Comparison of ENCODE assay signal across 30 cellular contexts in genomic region chr7:86784765-86785164, GRCh38.
"Had no signal": no experiment of that assay in that cellular context is flagged by ENCODE, and none has a peak within 500 bp of the region (broad histone marks: within the 10 kb centered on the region; RNA-seq: fewer than 3 reads in every experiment).

No MANE protein-coding gene starts in this region.

- H3K36me3 Mint-ChIP-seq: activated CD8-positive, alpha-beta memory T cell treated with anti-CD3 and anti-CD28 coated beads, Interleukin-2, amount 10 ng/mL, durations not matched to agents 7 days and 5 days; activated naive CD4-positive, alpha-beta T cell treated with anti-CD3 and anti-CD28 coated beads, Interleukin-2, amount 10 ng/mL, durations not matched to agents 7 days and 5 days; immature natural killer cell; naive thymus-derived CD4-positive, alpha-beta T cell; stimulated activated naive B cell treated with anti-CD40 and anti-IgM and Interleukin-4, amounts not matched to agents 10 μg/mL and 1 μg/mL and 100 μg/mL, for 72 hours had no signal

- H3K4me1 Mint-ChIP-seq: activated CD4-positive, alpha-beta T cell treated with anti-CD3 and anti-CD28 coated beads, Interleukin-2, amount 10 ng/mL, durations not matched to agents 7 days and 5 days; activated CD8-positive, alpha-beta memory T cell treated with anti-CD3 and anti-CD28 coated beads, Interleukin-2, amount 10 ng/mL, durations not matched to agents 7 days and 5 days; activated naive CD4-positive, alpha-beta T cell treated with anti-CD3 and anti-CD28 coated beads, Interleukin-2, amount 10 ng/mL, durations not matched to agents 7 days and 5 days; immature natural killer cell; naive thymus-derived CD4-positive, alpha-beta T cell; stimulated activated naive B cell treated with anti-CD40 and anti-IgM and Interleukin-4, amounts not matched to agents 10 μg/mL and 1 μg/mL and 100 μg/mL, for 72 hours had no signal

- ATAC-seq: activated CD8-positive, alpha-beta memory T cell treated with anti-CD3 and anti-CD28 coated beads, Interleukin-2, amount 10 ng/mL, durations not matched to agents 7 days and 5 days; activated CD8-positive, alpha-beta T cell treated with anti-CD3 and anti-CD28 coated beads for 36 hours; left lobe of liver; lower lobe of right lung; naive thymus-derived CD4-positive, alpha-beta T cell; sciatic nerve; stimulated activated naive B cell treated with anti-CD40 and anti-IgM and Interleukin-4, amounts not matched to agents 10 μg/mL and 1 μg/mL and 100 μg/mL, for 72 hours had no signal

- H3K4me3 Mint-ChIP-seq: activated CD4-positive, alpha-beta T cell treated with anti-CD3 and anti-CD28 coated beads, Interleukin-2, amount 10 ng/mL, durations not matched to agents 7 days and 5 days; activated CD8-positive, alpha-beta memory T cell treated with anti-CD3 and anti-CD28 coated beads, Interleukin-2, amount 10 ng/mL, durations not matched to agents 7 days and 5 days; activated CD8-positive, alpha-beta T cell treated with anti-CD3 and anti-CD28 coated beads for 36 hours; activated naive CD4-positive, alpha-beta T cell treated with anti-CD3 and anti-CD28 coated beads, Interleukin-2, amount 10 ng/mL, durations not matched to agents 7 days and 5 days; immature natural killer cell; naive thymus-derived CD4-positive, alpha-beta T cell; neural progenitor cell; stimulated activated naive B cell treated with anti-CD40 and anti-IgM and Interleukin-4, amounts not matched to agents 10 μg/mL and 1 μg/mL and 100 μg/mL, for 72 hours had no signal

- H3K9me3 Mint-ChIP-seq: activated CD4-positive, alpha-beta T cell treated with anti-CD3 and anti-CD28 coated beads, Interleukin-2, amount 10 ng/mL, durations not matched to agents 7 days and 5 days; activated CD8-positive, alpha-beta T cell treated with anti-CD3 and anti-CD28 coated beads for 36 hours; activated naive CD4-positive, alpha-beta T cell treated with anti-CD3 and anti-CD28 coated beads, Interleukin-2, amount 10 ng/mL, durations not matched to agents 7 days and 5 days; neural progenitor cell; stimulated activated naive B cell treated with anti-CD40 and anti-IgM and Interleukin-4, amounts not matched to agents 10 μg/mL and 1 μg/mL and 100 μg/mL, for 72 hours had no signal

- H3K4me3 ChIP-seq: hepatocyte, lower lobe of right lung, neural progenitor cell, smooth muscle cell, testis, uterus had no signal

- H3K27me3 ChIP-seq: hepatocyte, neural progenitor cell, testis, uterus had no signal

- H3K27ac Mint-ChIP-seq: activated CD4-positive, alpha-beta T cell treated with anti-CD3 and anti-CD28 coated beads, Interleukin-2, amount 10 ng/mL, durations not matched to agents 7 days and 5 days; activated CD8-positive, alpha-beta memory T cell treated with anti-CD3 and anti-CD28 coated beads, Interleukin-2, amount 10 ng/mL, durations not matched to agents 7 days and 5 days; activated CD8-positive, alpha-beta T cell treated with anti-CD3 and anti-CD28 coated beads for 36 hours; activated naive CD4-positive, alpha-beta T cell treated with anti-CD3 and anti-CD28 coated beads, Interleukin-2, amount 10 ng/mL, durations not matched to agents 7 days and 5 days; immature natural killer cell; naive thymus-derived CD4-positive, alpha-beta T cell; neural progenitor cell; stimulated activated naive B cell treated with anti-CD40 and anti-IgM and Interleukin-4, amounts not matched to agents 10 μg/mL and 1 μg/mL and 100 μg/mL, for 72 hours had no signal

- DNase-seq: activated CD4-positive, alpha-beta T cell treated with anti-CD3 and anti-CD28 coated beads, Interleukin-2, amount 10 ng/mL, durations not matched to agents 7 days and 5 days; activated CD4-positive, CD25-positive, alpha-beta regulatory T cell treated with anti-CD3 and anti-CD28 coated beads, Interleukin-2, amount 50 U/mL, for 72 hours; activated CD8-positive, alpha-beta memory T cell treated with anti-CD3 and anti-CD28 coated beads, Interleukin-2, amount 10 ng/mL, durations not matched to agents 7 days and 5 days; activated CD8-positive, alpha-beta T cell treated with anti-CD3 and anti-CD28 coated beads for 36 hours; activated effector memory CD4-positive, alpha-beta T cell treated with anti-CD3 and anti-CD28 coated beads, Interleukin-2, amount 50 U/mL, for 16 hours; activated naive CD4-positive, alpha-beta T cell treated with anti-CD3 and anti-CD28 coated beads, Interleukin-2, amount 10 ng/mL, durations not matched to agents 7 days and 5 days; activated T-cell treated with anti-CD3 and anti-CD28 coated beads for 4 hours; amygdala; cerebellar nuclear complex; effector CD4-positive, alpha-beta T cell; erythroblast; foreskin fibroblast; glutamatergic neuron; immature natural killer cell; lower lobe of right lung; mesendoderm; naive thymus-derived CD4-positive, alpha-beta T cell; posterior cingulate gyrus; stimulated activated CD4-positive, alpha-beta T cell treated with anti-CD3 and anti-CD28 coated beads, Interleukin-15, amount 100 ng/mL, for 24 hours; stimulated activated CD8-positive, alpha-beta memory T cell treated with anti-CD3 and anti-CD28 coated beads, Interleukin-4, amount 100 ng/mL, for 48 hours; stimulated activated naive B cell treated with anti-CD40 and anti-IgM and Interleukin-4, amounts not matched to agents 10 μg/mL and 1 μg/mL and 100 μg/mL, for 72 hours; testis; trophoblast cell; uterus; WERI-Rb-1 had no signal

- H3K27ac ChIP-seq: hepatocyte, lower lobe of right lung, neural progenitor cell, testis, uterus, WERI-Rb-1 had no signal

- H3K9me3 ChIP-seq: lower lobe of right lung, testis, uterus had no signal

- H3K27me3 Mint-ChIP-seq: activated CD4-positive, alpha-beta T cell treated with anti-CD3 and anti-CD28 coated beads, Interleukin-2, amount 10 ng/mL, durations not matched to agents 7 days and 5 days; activated CD8-positive, alpha-beta memory T cell treated with anti-CD3 and anti-CD28 coated beads, Interleukin-2, amount 10 ng/mL, durations not matched to agents 7 days and 5 days; activated CD8-positive, alpha-beta T cell treated with anti-CD3 and anti-CD28 coated beads for 36 hours; activated naive CD4-positive, alpha-beta T cell treated with anti-CD3 and anti-CD28 coated beads, Interleukin-2, amount 10 ng/mL, durations not matched to agents 7 days and 5 days; naive thymus-derived CD4-positive, alpha-beta T cell; stimulated activated naive B cell treated with anti-CD40 and anti-IgM and Interleukin-4, amounts not matched to agents 10 μg/mL and 1 μg/mL and 100 μg/mL, for 72 hours had no signal
